Comparison of ENCODE assay signal across 14 cellular contexts in the genomic region with DNA sequence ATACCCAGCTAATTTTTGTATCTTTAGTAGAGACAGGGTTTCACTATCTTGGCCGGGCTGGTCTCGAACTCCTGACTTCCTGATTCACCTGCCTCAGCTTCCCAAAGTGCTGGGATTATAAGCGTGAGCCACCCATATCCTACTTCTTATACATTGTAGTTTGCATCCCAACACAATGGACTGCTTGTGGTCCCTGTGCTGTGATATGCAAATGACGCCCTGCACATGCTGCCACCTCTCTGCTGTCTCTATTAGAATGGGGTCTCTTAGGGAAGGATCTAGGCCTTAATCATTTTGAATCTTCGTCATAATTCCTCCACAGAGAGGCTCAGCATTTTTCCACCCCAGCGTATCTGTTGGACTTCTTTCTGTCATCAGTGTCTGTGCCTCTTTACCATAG.
DNase-seq lines count a peak whose midpoint lies in the region.
"Had no signal": no experiment of that assay in that cellular context is flagged by ENCODE, and none has a peak within 500 bp of the region (broad histone marks: within the 10 kb centered on the region; RNA-seq: fewer than 3 reads in every experiment).

No MANE protein-coding gene starts in this region.

- no peak overlapping the region for H3K4me3 ChIP-seq in H7 (ENCODE audit: insufficient read depth, low read depth, low read length)
- H3K4me3 ChIP-seq: BLaER1 had no signal

- DNase-seq in H7 (peak; percentile 5), NCI-H526 treated with DMSO at 0.1 percent for 48 hours (lab: John Stamatoyannopoulos, UW) (peak; percentile 67), globus pallidus (ENCODE audit: low spot score) (peak; percentile 7), pons (ENCODE audit: low spot score) (peak; percentile 30), NCI-H1092 (lab: John Stamatoyannopoulos, UW) (no peak), cerebellum (ENCODE audit: low spot score) (no peak), NCI-H2081 treated with DMSO at 0.1 percent for 48 hours (lab: John Stamatoyannopoulos, UW) (no peak)
- DNase-seq: 8988T; AML-193; Caco-2; CD8-positive, alpha-beta memory T cell; GF-D8; IMR-90 had no signal

- H3K27me3 ChIP-seq in H7 (ENCODE audit: control insufficient read depth, insufficient read depth, low read length), result no peaks in the 10 kb centered on the region
- H3K27me3 ChIP-seq: BLaER1 had no signal

- H3K36me3 ChIP-seq in H7 (replicated peaks; ENCODE audit: control insufficient read depth, insufficient read depth, low read length), result no peaks in the 10 kb centered on the region
- H3K36me3 ChIP-seq: BLaER1 had no signal

Comparison
In these comparisons a context has a peak if more than half of its experiments do, and no peak if none do; other contexts are left out.
1. DNase-seq: peak in H7 (single experiment), NCI-H526 treated with DMSO at 0.1 percent for 48 hours (single experiment), globus pallidus (single experiment) and pons (single experiment); none in NCI-H1092 (single experiment), cerebellum (single experiment) and NCI-H2081 treated with DMSO at 0.1 percent for 48 hours (single experiment).